14 cellular contexts compared by ENCODE assay signal in the genomic region with DNA sequence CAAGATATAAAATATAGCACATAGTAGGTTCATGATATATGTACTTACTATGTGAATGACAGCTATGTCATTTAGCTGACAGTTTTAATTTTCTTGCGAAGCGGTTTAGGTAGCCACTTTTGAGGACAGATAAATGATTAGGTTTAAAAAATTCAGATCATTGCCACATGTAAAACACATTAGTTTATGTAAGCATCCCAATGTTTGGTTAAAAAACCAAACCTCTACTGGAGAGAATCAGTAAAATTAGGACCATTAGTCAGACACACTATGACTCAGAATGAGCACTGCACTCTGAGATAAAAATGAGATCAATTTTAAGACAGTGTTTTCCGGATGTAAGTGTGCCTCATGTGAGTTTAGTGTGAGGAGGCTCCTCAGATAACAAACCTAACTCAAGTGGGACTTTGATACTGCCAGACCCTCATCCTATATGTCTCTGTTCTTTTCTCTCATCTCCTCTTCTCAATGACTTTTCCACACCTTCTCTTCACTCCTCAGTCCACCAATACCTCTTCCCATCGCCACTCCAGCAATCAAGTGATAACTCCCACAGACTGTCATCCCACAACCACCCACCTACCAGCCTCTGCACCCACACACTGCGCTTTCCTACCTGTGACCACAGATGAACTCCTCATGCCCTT. TPM values are rescaled to one million over a fixed set of nuclear protein-coding genes. Genes with fewer than 3 reads are reported as not detected.
A peak's percentile ranks its signal among the peaks of the same experiment; 100 is the strongest.
DNase-seq lines count a peak whose midpoint lies in the region; ATAC-seq, FAIRE-seq and TF ChIP-seq lines count a peak whose summit lies in the region.
"Had no signal": no experiment of that assay in that cellular context is flagged by ENCODE, and none has a peak within 500 bp of the region (broad histone marks: within the 10 kb centered on the region; RNA-seq: fewer than 3 reads in every experiment).

No MANE protein-coding gene starts in this region.

- ATAC-seq in natural killer cell treated with Interleukin-12 subunit alpha and Interleukin-12 subunit beta and Interleukin-15 and Interleukin-18, amount 100 ng/mL, for 72 hours: peak in 1 of 2 donors; percentile 80
- ATAC-seq in natural killer cell (no peak), GM21515 (IDR thresholded peaks at IDR 0.05; ENCODE audit: unreplicated experiment) (no peak)
- ATAC-seq: CD8-positive, alpha-beta T cell had no signal

- POLR2A ChIA-PET in OCI-LY7 (lab: Charles Lee): interaction anchor here (0.6 kb wide), 1 partner anchor 215 kb away, joined by 3 read pairs; no protein-coding TSS in a partner anchor

- H3K4me3 Mint-ChIP-seq in natural killer cell treated with Interleukin-12 subunit alpha and Interleukin-12 subunit beta and Interleukin-15 and Interleukin-18, amount 100 ng/mL, for 72 hours: peak overlapping the region; percentile 57
- no peak overlapping the region for H3K4me3 Mint-ChIP-seq in natural killer cell
- H3K4me3 Mint-ChIP-seq: CD8-positive, alpha-beta T cell had no signal

- no peak overlapping the region for H3K4me3 ChIP-seq in epithelial cell of esophagus (ENCODE audit: low read length)
- no peak overlapping the region for H3K4me3 ChIP-seq in OCI-LY7 (ENCODE audit: low read depth, low read length, poor library complexity, severe bottlenecking)
- H3K4me3 ChIP-seq: adrenal gland had no signal

- no peak for DNase-seq in natural killer cell treated with Interleukin-12 subunit alpha and Interleukin-12 subunit beta and Interleukin-15 and Interleukin-18, amount 100 ng/mL, for 72 hours (ENCODE audit: low spot score)
- DNase-seq in natural killer cell: no peak
- DNase-seq in RCC 7860 (ENCODE audit: low spot score): peak; percentile 56
- peak; percentile 24 for DNase-seq in epithelial cell of esophagus (ENCODE audit: low read depth)
- peak; percentile 18 for DNase-seq in urothelium cell line (ENCODE audit: low spot score)
- DNase-seq in OCI-LY7 (ENCODE audit: low spot score): no peak
- DNase-seq in SHP77 (lab: John Stamatoyannopoulos, UW): no peak
- DNase-seq: adrenal gland; CD8-positive, alpha-beta T cell; NCI-H1436; WERI-Rb-1 had no signal

- no peaks in the 10 kb centered on the region for H3K36me3 Mint-ChIP-seq in natural killer cell treated with Interleukin-12 subunit alpha and Interleukin-12 subunit beta and Interleukin-15 and Interleukin-18, amount 100 ng/mL, for 72 hours
- no peaks in the 10 kb centered on the region for H3K36me3 Mint-ChIP-seq in natural killer cell
- H3K36me3 Mint-ChIP-seq: CD8-positive, alpha-beta T cell had no signal

- CTCF ChIA-PET in OCI-LY7 (lab: Charles Lee; ENCODE audit: unreplicated experiment): no interaction called here

- H3K4me1 Mint-ChIP-seq in natural killer cell treated with Interleukin-12 subunit alpha and Interleukin-12 subunit beta and Interleukin-15 and Interleukin-18, amount 100 ng/mL, for 72 hours (ENCODE audit: low read depth in 2 of 2): peaks cover 14 to 25% of the 10 kb centered on the region in 2 donors
- H3K4me1 Mint-ChIP-seq in natural killer cell: no peaks in the 10 kb centered on the region

- no peak overlapping the region for H3K4me2 ChIP-seq in OCI-LY7 (ENCODE audit: low read length)

- H3K36me3 ChIP-seq in OCI-LY7 (ENCODE audit: insufficient read depth, low read length): no peaks in the 10 kb centered on the region
- H3K36me3 ChIP-seq: adrenal gland, WERI-Rb-1 had no signal

- no peaks in the 10 kb centered on the region for H3K9me2 ChIP-seq in OCI-LY7 (ENCODE audit: insufficient read depth, low read length)

- H4K20me1 ChIP-seq in OCI-LY7 (ENCODE audit: insufficient read depth, low read length): no peaks in the 10 kb centered on the region

- no peaks in the 10 kb centered on the region for H3K9me3 Mint-ChIP-seq in natural killer cell treated with Interleukin-12 subunit alpha and Interleukin-12 subunit beta and Interleukin-15 and Interleukin-18, amount 100 ng/mL, for 72 hours
- H3K9me3 Mint-ChIP-seq in natural killer cell: no peaks in the 10 kb centered on the region
- H3K9me3 Mint-ChIP-seq: CD8-positive, alpha-beta T cell had no signal

- H3K9me3 ChIP-seq in OCI-LY7 (ENCODE audit: low read length): no peaks in the 10 kb centered on the region
- H3K9me3 ChIP-seq: adrenal gland had no signal

- peak overlapping the region in 1 of 2 donors; percentile 24 for H3K27ac Mint-ChIP-seq in natural killer cell treated with Interleukin-12 subunit alpha and Interleukin-12 subunit beta and Interleukin-15 and Interleukin-18, amount 100 ng/mL, for 72 hours
- H3K27ac Mint-ChIP-seq in natural killer cell: no peak overlapping the region
- H3K27ac Mint-ChIP-seq: CD8-positive, alpha-beta T cell had no signal

- intact Hi-C loops in natural killer cell (cut with micrococcal nuclease): no loop called here
- intact Hi-C loops in OCI-LY7 (cut with micrococcal nuclease; ENCODE audit: unreplicated experiment): no loop called here

- H2AFZ ChIP-seq in OCI-LY7 (ENCODE audit: low read length): no peak overlapping the region

- no peaks in the 10 kb centered on the region for H3K4me1 ChIP-seq in OCI-LY7 (ENCODE audit: insufficient read depth, low read length, poor library complexity, severe bottlenecking)
- H3K4me1 ChIP-seq: adrenal gland had no signal

- TF ChIP-seq CTCF in natural killer cell (IDR thresholded peaks at IDR 0.05): no peak
- no peak for TF ChIP-seq CTCF in epithelial cell of esophagus (IDR thresholded peaks at IDR 0.05; ENCODE audit: insufficient read depth, low read depth, low read length, missing control alignments)
- no peak for TF ChIP-seq CTCF in OCI-LY7 (conservative IDR thresholded peaks at IDR 0.05; ENCODE audit: low read length)

- peaks cover 24 to 36% of the 10 kb centered on the region in 2 donors for H3K27me3 Mint-ChIP-seq in natural killer cell treated with Interleukin-12 subunit alpha and Interleukin-12 subunit beta and Interleukin-15 and Interleukin-18, amount 100 ng/mL, for 72 hours
- H3K27me3 Mint-ChIP-seq in natural killer cell (ENCODE audit: low read depth in 2 of 2): peaks cover 10 to 45% of the 10 kb centered on the region in 2 donors

- H3K79me2 ChIP-seq in OCI-LY7 (ENCODE audit: insufficient read depth, low read depth, low read length): no peaks in the 10 kb centered on the region

- FAIRE-seq in RCC 7860 (lab: Jason Lieb, UNC): peak; percentile 48
- FAIRE-seq in urothelium cell line (lab: Jason Lieb, UNC): no peak
- FAIRE-seq: H54 had no signal

- no TSS peak for BruUV-seq in OCI-LY7 (replicated peaks; lab: Mats Ljungman, UMichigan)

- H3K27ac ChIP-seq in OCI-LY7 (ENCODE audit: low read depth, low read length, poor library complexity, severe bottlenecking): no peak overlapping the region
- H3K27ac ChIP-seq: adrenal gland, WERI-Rb-1 had no signal

RNA-seq across cellular contexts. Expression of a gene that starts 6.8 kb away (rescaled TPM):
- total RNA-seq in natural killer cell treated with Interleukin-12 subunit alpha and Interleukin-12 subunit beta and Interleukin-15 and Interleukin-18, amount 100 ng/mL, for 72 hours: not detected
- total RNA-seq in natural killer cell (not detected), OCI-LY7 (2022) (not detected in 2 replicates)
- not detected in 2 replicates for total RNA-seq in OCI-LY7 (2014; rRNA removed; shearing (Covaris generic))
- total RNA-seq: adrenal gland; CD8-positive, alpha-beta T cell; epithelial cell of proximal tubule had no signal

RNA-seq across cellular contexts. Expression of a gene that starts 47.4 kb away (rescaled TPM):
- under 1 TPM in 1 of 2 donors, not detected in 1; 0.06 TPM for total RNA-seq in natural killer cell treated with Interleukin-12 subunit alpha and Interleukin-12 subunit beta and Interleukin-15 and Interleukin-18, amount 100 ng/mL, for 72 hours
- total RNA-seq in natural killer cell (not detected), OCI-LY7 (2022) (not detected in 2 replicates)
- total RNA-seq in OCI-LY7 (2014; rRNA removed; shearing (Covaris generic)): 0.03 TPM in 1 of 2 replicates, not detected in the other
- total RNA-seq: CD8-positive, alpha-beta T cell had no signal

Comparison
In these comparisons a context has a peak if more than half of its experiments do, and no peak if none do; other contexts are left out.
1. DNase-seq: peak in RCC 7860 (single experiment), epithelial cell of esophagus (single experiment) and urothelium cell line (single experiment); none in natural killer cell treated with Interleukin-12 subunit alpha and Interleukin-12 subunit beta and Interleukin-15 and Interleukin-18, amount 100 ng/mL, for 72 hours (single experiment), natural killer cell (single experiment), OCI-LY7 (single experiment) and SHP77 (0 of 2).